ENCODE assay signal across 1 cellular context in genomic region chr2:31008571-31009114, GRCh38.
TF ChIP-seq lines count a peak whose summit lies in the region.

No MANE protein-coding gene starts in this region.

TF ChIP-seq in GM23338, 12 proteins besides CTCF, POLR2A, EP300 and RAD21 (continued from another document):
- TF ChIP-seq, protein P1, sequence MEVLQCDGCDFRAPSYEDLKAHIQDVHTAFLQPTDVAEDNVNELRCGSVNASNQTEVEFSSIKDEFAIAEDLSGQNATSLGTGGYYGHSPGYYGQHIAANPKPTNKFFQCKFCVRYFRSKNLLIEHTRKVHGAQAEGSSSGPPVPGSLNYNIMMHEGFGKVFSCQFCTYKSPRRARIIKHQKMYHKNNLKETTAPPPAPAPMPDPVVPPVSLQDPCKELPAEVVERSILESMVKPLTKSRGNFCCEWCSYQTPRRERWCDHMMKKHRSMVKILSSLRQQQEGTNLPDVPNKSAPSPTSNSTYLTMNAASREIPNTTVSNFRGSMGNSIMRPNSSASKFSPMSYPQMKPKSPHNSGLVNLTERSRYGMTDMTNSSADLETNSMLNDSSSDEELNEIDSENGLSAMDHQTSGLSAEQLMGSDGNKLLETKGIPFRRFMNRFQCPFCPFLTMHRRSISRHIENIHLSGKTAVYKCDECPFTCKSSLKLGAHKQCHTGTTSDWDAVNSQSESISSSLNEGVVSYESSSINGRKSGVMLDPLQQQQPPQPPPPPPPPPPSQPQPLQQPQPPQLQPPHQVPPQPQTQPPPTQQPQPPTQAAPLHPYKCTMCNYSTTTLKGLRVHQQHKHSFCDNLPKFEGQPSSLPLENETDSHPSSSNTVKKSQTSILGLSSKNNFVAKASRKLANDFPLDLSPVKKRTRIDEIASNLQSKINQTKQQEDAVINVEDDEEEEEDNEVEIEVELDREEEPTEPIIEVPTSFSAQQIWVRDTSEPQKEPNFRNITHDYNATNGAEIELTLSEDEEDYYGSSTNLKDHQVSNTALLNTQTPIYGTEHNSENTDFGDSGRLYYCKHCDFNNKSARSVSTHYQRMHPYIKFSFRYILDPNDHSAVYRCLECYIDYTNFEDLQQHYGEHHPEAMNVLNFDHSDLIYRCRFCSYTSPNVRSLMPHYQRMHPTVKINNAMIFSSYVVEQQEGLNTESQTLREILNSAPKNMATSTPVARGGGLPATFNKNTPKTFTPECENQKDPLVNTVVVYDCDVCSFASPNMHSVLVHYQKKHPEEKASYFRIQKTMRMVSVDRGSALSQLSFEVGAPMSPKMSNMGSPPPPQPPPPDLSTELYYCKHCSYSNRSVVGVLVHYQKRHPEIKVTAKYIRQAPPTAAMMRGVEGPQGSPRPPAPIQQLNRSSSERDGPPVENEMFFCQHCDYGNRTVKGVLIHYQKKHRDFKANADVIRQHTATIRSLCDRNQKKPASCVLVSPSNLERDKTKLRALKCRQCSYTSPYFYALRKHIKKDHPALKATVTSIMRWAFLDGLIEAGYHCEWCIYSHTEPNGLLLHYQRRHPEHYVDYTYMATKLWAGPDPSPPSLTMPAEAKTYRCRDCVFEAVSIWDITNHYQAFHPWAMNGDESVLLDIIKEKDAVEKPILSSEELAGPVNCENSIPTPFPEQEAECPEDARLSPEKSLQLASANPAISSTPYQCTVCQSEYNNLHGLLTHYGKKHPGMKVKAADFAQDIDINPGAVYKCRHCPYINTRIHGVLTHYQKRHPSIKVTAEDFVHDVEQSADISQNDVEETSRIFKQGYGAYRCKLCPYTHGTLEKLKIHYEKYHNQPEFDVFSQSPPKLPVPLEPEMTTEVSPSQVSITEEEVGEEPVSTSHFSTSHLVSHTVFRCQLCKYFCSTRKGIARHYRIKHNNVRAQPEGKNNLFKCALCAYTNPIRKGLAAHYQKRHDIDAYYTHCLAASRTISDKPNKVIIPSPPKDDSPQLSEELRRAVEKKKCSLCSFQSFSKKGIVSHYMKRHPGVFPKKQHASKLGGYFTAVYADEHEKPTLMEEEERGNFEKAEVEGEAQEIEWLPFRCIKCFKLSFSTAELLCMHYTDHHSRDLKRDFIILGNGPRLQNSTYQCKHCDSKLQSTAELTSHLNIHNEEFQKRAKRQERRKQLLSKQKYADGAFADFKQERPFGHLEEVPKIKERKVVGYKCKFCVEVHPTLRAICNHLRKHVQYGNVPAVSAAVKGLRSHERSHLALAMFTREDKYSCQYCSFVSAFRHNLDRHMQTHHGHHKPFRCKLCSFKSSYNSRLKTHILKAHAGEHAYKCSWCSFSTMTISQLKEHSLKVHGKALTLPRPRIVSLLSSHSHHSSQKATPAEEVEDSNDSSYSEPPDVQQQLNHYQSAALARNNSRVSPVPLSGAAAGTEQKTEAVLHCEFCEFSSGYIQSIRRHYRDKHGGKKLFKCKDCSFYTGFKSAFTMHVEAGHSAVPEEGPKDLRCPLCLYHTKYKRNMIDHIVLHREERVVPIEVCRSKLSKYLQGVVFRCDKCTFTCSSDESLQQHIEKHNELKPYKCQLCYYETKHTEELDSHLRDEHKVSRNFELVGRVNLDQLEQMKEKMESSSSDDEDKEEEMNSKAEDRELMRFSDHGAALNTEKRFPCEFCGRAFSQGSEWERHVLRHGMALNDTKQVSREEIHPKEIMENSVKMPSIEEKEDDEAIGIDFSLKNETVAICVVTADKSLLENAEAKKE (CRISPR knock-in tag; IDR thresholded peaks at IDR 0.05), result no peak
- no peak for TF ChIP-seq JUNB (IDR thresholded peaks at IDR 0.05; ENCODE audit: unreplicated experiment)
- no peak for TF ChIP-seq ZNF114 (CRISPR knock-in tag; IDR thresholded peaks at IDR 0.05)
- TF ChIP-seq, protein P2, sequence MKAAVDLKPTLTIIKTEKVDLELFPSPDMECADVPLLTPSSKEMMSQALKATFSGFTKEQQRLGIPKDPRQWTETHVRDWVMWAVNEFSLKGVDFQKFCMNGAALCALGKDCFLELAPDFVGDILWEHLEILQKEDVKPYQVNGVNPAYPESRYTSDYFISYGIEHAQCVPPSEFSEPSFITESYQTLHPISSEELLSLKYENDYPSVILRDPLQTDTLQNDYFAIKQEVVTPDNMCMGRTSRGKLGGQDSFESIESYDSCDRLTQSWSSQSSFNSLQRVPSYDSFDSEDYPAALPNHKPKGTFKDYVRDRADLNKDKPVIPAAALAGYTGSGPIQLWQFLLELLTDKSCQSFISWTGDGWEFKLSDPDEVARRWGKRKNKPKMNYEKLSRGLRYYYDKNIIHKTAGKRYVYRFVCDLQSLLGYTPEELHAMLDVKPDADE (IDR thresholded peaks at IDR 0.05), result no peak
- TF ChIP-seq NANOG (IDR thresholded peaks at IDR 0.05; ENCODE audit: borderline replicate concordance), result no peak
- no peak for TF ChIP-seq CREB1 (CRISPR knock-in tag; IDR thresholded peaks at IDR 0.05; ENCODE audit: low read depth)
- no peak for TF ChIP-seq ZNF331 (CRISPR knock-in tag; IDR thresholded peaks at IDR 0.05; ENCODE audit: low read depth)
- TF ChIP-seq, protein P3, sequence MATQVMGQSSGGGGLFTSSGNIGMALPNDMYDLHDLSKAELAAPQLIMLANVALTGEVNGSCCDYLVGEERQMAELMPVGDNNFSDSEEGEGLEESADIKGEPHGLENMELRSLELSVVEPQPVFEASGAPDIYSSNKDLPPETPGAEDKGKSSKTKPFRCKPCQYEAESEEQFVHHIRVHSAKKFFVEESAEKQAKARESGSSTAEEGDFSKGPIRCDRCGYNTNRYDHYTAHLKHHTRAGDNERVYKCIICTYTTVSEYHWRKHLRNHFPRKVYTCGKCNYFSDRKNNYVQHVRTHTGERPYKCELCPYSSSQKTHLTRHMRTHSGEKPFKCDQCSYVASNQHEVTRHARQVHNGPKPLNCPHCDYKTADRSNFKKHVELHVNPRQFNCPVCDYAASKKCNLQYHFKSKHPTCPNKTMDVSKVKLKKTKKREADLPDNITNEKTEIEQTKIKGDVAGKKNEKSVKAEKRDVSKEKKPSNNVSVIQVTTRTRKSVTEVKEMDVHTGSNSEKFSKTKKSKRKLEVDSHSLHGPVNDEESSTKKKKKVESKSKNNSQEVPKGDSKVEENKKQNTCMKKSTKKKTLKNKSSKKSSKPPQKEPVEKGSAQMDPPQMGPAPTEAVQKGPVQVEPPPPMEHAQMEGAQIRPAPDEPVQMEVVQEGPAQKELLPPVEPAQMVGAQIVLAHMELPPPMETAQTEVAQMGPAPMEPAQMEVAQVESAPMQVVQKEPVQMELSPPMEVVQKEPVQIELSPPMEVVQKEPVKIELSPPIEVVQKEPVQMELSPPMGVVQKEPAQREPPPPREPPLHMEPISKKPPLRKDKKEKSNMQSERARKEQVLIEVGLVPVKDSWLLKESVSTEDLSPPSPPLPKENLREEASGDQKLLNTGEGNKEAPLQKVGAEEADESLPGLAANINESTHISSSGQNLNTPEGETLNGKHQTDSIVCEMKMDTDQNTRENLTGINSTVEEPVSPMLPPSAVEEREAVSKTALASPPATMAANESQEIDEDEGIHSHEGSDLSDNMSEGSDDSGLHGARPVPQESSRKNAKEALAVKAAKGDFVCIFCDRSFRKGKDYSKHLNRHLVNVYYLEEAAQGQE (IDR thresholded peaks at IDR 0.05; ENCODE audit: unreplicated experiment), result no peak
- TF ChIP-seq EZH2phosphoT487 (IDR thresholded peaks at IDR 0.05; ENCODE audit: unreplicated experiment), result no peak
- TF ChIP-seq POLR2AphosphoS5 (IDR thresholded peaks at IDR 0.05; ENCODE audit: low read depth), result no peak
- TF ChIP-seq EZH2 (IDR thresholded peaks at IDR 0.05; ENCODE audit: low read depth, unreplicated experiment), result no peak
